Comparison of ENCODE assay signal across 8 cellular contexts in genomic region chr11:78079232-78080083, GRCh38. TPM values are rescaled to one million over a fixed set of nuclear protein-coding genes. Genes with fewer than 3 reads are reported as not detected.
DNase-seq lines count a peak whose midpoint lies in the region; ATAC-seq, FAIRE-seq and TF ChIP-seq lines count a peak whose summit lies in the region.

NDUFC2 (minus strand) TSS chr11:78079862; CDS start chr11:78079744, 118 bp downstream.

- H3K4me1 ChIP-seq in right cardiac atrium (ENCODE audit: control insufficient read depth, insufficient read depth, low read length) (peaks cover 13% of the 10 kb centered on the region), urinary bladder (ENCODE audit: insufficient read depth) (peaks cover 2% of the 10 kb centered on the region)

- peak; percentile 52 for FAIRE-seq in GM12891 (lab: Jason Lieb, UNC)

- H3K36me3 ChIP-seq in urinary bladder (ENCODE audit: insufficient read depth): no peaks in the 10 kb centered on the region

- H3K4me3 ChIP-seq in right cardiac atrium (ENCODE audit: low read length) (peak within 1 kb of the TSS; percentile 86), urinary bladder (ENCODE audit: low read depth, low read length) (peak within 1 kb of the TSS; percentile 90)

- H3K9me3 ChIP-seq in right cardiac atrium (ENCODE audit: control insufficient read depth, low read length): no peaks in the 10 kb centered on the region

- WGBS in right cardiac atrium: 0% methylated on average over 68 of the region's 68 CpGs
- WGBS in urinary bladder: under 1% methylated on average over 68 of the region's 68 CpGs

- DNase-seq in GM12891 (ENCODE audit: insufficient read length, low spot score) (peak; percentile 61), NCI-H1417 (lab: John Stamatoyannopoulos, UW) (peak; percentile 77 to 92 (median 88)), T-helper 2 cell (peak; percentile 25 to 85 (median 43)), anterior cingulate cortex (lab: John Stamatoyannopoulos, UW) (peak in 57 of 58 donors; percentile 14 to 88 (median 73)), right cardiac atrium (peak; percentile 82 to 93 (median 92)), pulmonary artery endothelial cell (ENCODE audit: low read depth, low spot score) (peak; percentile 54)

- ATAC-seq in HG02678 (IDR thresholded peaks at IDR 0.05; ENCODE audit: unreplicated experiment) (peak; percentile 88), right cardiac atrium (peak; percentile 93)

- peak; percentile 90 for TF ChIP-seq POLR2A in GM12891 (IDR thresholded peaks at IDR 0.05; ENCODE audit: low read depth, low read length)

- intact Hi-C loops in right cardiac atrium (cut with DNase I): no loop called here

- H3K27ac ChIP-seq in right cardiac atrium (ENCODE audit: low read length): peak within 1 kb of the TSS; percentile 73
- H3K27ac ChIP-seq in urinary bladder (ENCODE audit: low read depth): peak within 1 kb of the TSS; percentile 91

- H3K27me3 ChIP-seq in right cardiac atrium (ENCODE audit: control insufficient read depth, insufficient read depth): no peaks in the 10 kb centered on the region

TF ChIP-seq in GM12891, 5 proteins besides CTCF, POLR2A, EP300 and RAD21:
- TF ChIP-seq TAF1 (IDR thresholded peaks at IDR 0.05; ENCODE audit: low read depth, low read length) (peak; percentile 92), POLR2AphosphoS5 (IDR thresholded peaks at IDR 0.05; ENCODE audit: low read depth, low read length) (peak; percentile 75; the same call in 1 of the 2 replicates), POU2F2 (IDR thresholded peaks at IDR 0.05; ENCODE audit: low read depth, low read length) (peak; percentile 88), SPI1 (IDR thresholded peaks at IDR 0.05; ENCODE audit: low read depth, low read length) (0 out of 2 replicates have a peak, but pooled peaks have one; percentile 15), PAX5 (IDR thresholded peaks at IDR 0.05; ENCODE audit: insufficient read depth, low read length, severe bottlenecking) (peak; percentile 62)

RNA-seq across cellular contexts. Expression of gene NDUFC2, which starts in this region (rescaled TPM):
- polyA plus RNA-seq in GM12891 (2012; ENCODE audit: low read depth, missing spikeins): 202 TPM
- total RNA-seq in right cardiac atrium: 100 to 1,000 TPM; 238 to 276 (median 258) TPM
- polyA plus RNA-seq in right cardiac atrium: 298 TPM
- 82.9 and 94.0 TPM in 2 replicates for total RNA-seq in pulmonary artery endothelial cell
- 67.9 TPM for total RNA-seq in urinary bladder
- 193 TPM for polyA plus RNA-seq in urinary bladder

Comparison
In these comparisons a context has a peak if more than half of its experiments do, and no peak if none do; other contexts are left out.
1. Peak in every context shown above with its lines: DNase-seq, ATAC-seq, H3K4me3 ChIP-seq and H3K27ac ChIP-seq.